17 cellular contexts compared by ENCODE assay signal in genomic region chr20:63966944-63967322, GRCh38.
"Had no signal": no experiment of that assay in that cellular context is flagged by ENCODE, and none has a peak within 500 bp of the region (broad histone marks: within the 10 kb centered on the region; RNA-seq: fewer than 3 reads in every experiment).

No MANE protein-coding gene starts in this region.

- H3K4me1 Mint-ChIP-seq: activated T-helper 17 cell treated with anti-CD3 and anti-CD28 coated beads, Interleukin-2, amount 50 U/mL, for 72 hours had no signal

- H3K4me3 Mint-ChIP-seq: activated naive CD4-positive, alpha-beta T cell treated with anti-CD3 and anti-CD28 coated beads, Interleukin-2, amount 50 U/mL, for 24 hours; activated T-helper 17 cell treated with anti-CD3 and anti-CD28 coated beads, Interleukin-2, amount 50 U/mL, for 72 hours had no signal

- H3K27me3 ChIP-seq: cardiac muscle cell, esophagus muscularis mucosa, pancreas, suprapubic skin had no signal

- DNase-seq: activated CD4-positive, CD25-positive, alpha-beta regulatory T cell treated with anti-CD3 and anti-CD28 coated beads, Interleukin-2, amount 50 U/mL, for 72 hours; hippocampal formation; mesendoderm; T-cell; T-helper 9 cell; trophoblast cell had no signal

- H3K9me3 Mint-ChIP-seq: activated naive CD4-positive, alpha-beta T cell treated with anti-CD3 and anti-CD28 coated beads, Interleukin-2, amount 50 U/mL, for 24 hours; activated T-helper 17 cell treated with anti-CD3 and anti-CD28 coated beads, Interleukin-2, amount 50 U/mL, for 72 hours; T-cell had no signal

- H3K27ac Mint-ChIP-seq: activated naive CD4-positive, alpha-beta T cell treated with anti-CD3 and anti-CD28 coated beads, Interleukin-2, amount 50 U/mL, for 24 hours; activated T-helper 17 cell treated with anti-CD3 and anti-CD28 coated beads, Interleukin-2, amount 50 U/mL, for 72 hours; T-cell had no signal

- H3K27ac ChIP-seq: cardiac muscle cell, esophagus muscularis mucosa, left lung, pancreas, skin epidermis, suprapubic skin had no signal

- ATAC-seq: activated T-helper 17 cell treated with anti-CD3 and anti-CD28 coated beads, Interleukin-2, amount 50 U/mL, for 72 hours; left lung; pancreas; stimulated activated naive CD8-positive, alpha-beta T cell treated with anti-CD3 and anti-CD28 coated beads, Interleukin-15, Interleukin-2, amounts not matched to agents 100 U/mL and 50 U/mL, for 24 hours; T-cell had no signal

- H3K9me3 ChIP-seq: esophagus muscularis mucosa, left lung, pancreas, suprapubic skin had no signal

- FAIRE-seq: colon, keratinocyte, pancreas had no signal

- H3K27me3 Mint-ChIP-seq: activated naive CD4-positive, alpha-beta T cell treated with anti-CD3 and anti-CD28 coated beads, Interleukin-2, amount 50 U/mL, for 24 hours; activated T-helper 17 cell treated with anti-CD3 and anti-CD28 coated beads, Interleukin-2, amount 50 U/mL, for 72 hours; T-cell had no signal

- H3K4me3 ChIP-seq: cardiac muscle cell, esophagus muscularis mucosa, left lung, pancreas, skin epidermis, suprapubic skin had no signal
